ENCODE assay signal across 8 cellular contexts in the genomic region with DNA sequence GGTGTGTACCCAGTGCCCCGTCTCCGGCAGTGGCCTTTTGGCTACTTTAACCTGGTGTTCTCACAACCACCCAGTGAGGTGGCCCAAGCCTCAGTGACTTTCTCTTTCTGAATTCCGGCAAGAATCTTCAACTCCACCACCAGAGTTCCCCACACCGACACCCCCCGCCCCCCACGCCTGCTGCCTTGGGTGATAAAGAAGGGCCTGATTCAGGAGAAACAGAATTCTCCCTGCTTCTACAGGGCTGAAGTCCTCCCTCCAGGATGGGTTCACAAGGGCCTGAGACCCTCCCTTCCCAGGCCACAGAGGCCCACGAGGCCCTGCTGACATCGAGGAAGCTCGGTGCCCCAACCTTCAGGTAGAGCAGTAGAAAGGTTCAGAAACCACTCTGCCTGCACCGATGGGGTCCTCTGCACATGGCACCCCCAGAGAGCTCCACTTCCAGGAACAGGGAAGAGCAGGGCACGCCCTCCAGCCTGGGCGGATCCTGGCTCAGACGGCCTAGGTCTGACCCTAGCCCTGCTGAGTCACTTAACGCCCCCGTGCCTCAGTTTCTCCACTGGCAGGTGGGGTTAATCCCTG. TPM values are rescaled to one million over a fixed set of nuclear protein-coding genes. Genes with fewer than 3 reads are reported as not detected.
A peak's percentile ranks its signal among the peaks of the same experiment; 100 is the strongest.
DNase-seq lines count a peak whose midpoint lies in the region; TF ChIP-seq lines count a peak whose summit lies in the region.

No MANE protein-coding gene starts in this region.

- no peaks in the 10 kb centered on the region for H3F3A ChIP-seq in smooth muscle cell (ENCODE audit: low read depth)

- H3K79me2 ChIP-seq in smooth muscle cell (ENCODE audit: low read depth) = peaks cover 3% of the 10 kb centered on the region

- peaks cover 27% of the 10 kb centered on the region for H4K20me1 ChIP-seq in smooth muscle cell (ENCODE audit: low read depth)

- no peak overlapping the region for H2AFZ ChIP-seq in smooth muscle cell (ENCODE audit: low read depth)

- peak overlapping the region; percentile 98 for H3K4me2 ChIP-seq in smooth muscle cell

- H3K9ac ChIP-seq in SK-N-MC (ENCODE audit: insufficient read length) (peak overlapping the region; percentile 85), smooth muscle cell (ENCODE audit: low read depth) (peak overlapping the region; percentile 77)

- TF ChIP-seq CTCF in fibroblast of the aortic adventitia (IDR thresholded peaks at IDR 0.05; ENCODE audit: insufficient read depth, low read length) (no peak), smooth muscle cell (IDR thresholded peaks at IDR 0.05; ENCODE audit: borderline replicate concordance, insufficient read depth, poor library complexity, severe bottlenecking) (no peak)

- peaks cover 15% of the 10 kb centered on the region for H3K4me1 ChIP-seq in smooth muscle cell (ENCODE audit: low read depth)

- H3K9me3 ChIP-seq in SK-N-MC (ENCODE audit: low read depth, low read length) = no peaks in the 10 kb centered on the region
- H3K9me3 ChIP-seq in smooth muscle cell (replicated peaks; ENCODE audit: low read depth) = no peaks in the 10 kb centered on the region

- DNase-seq in NCI-H2196 (lab: John Stamatoyannopoulos, UW; ENCODE audit: unreplicated experiment) (peak; percentile 37), NCI-H2196 treated with DMSO at 0.1 percent for 48 hours (lab: John Stamatoyannopoulos, UW; ENCODE audit: unreplicated experiment) (no peak), SK-N-MC (ENCODE audit: low read depth, low spot score) (no peak), fibroblast of the aortic adventitia (ENCODE audit: low read depth) (no peak), smooth muscle cell (lab: John Stamatoyannopoulos, UW; ENCODE audit: unreplicated experiment) (no peak), hepatic stellate cell (ENCODE audit: low spot score) (no peak), mesenteric fat pad (ENCODE audit: low spot score) (no peak), HCEC 1CT (no peak)

- no peaks in the 10 kb centered on the region for H3K36me3 ChIP-seq in SK-N-MC (ENCODE audit: insufficient read depth, low read length)
- H3K36me3 ChIP-seq in smooth muscle cell (ENCODE audit: low read depth) = no peaks in the 10 kb centered on the region

- H3K27me3 ChIP-seq in smooth muscle cell (ENCODE audit: low read depth) = no peaks in the 10 kb centered on the region

- WGBS in smooth muscle cell (ENCODE audit: low lambda C conversion rate) = 48% methylated on average over 15 of the region's 15 CpGs

- H3K4me3 ChIP-seq in SK-N-MC (peak overlapping the region; percentile 98), fibroblast of the aortic adventitia (ENCODE audit: low read depth, low read length) (peak overlapping the region; percentile 86), smooth muscle cell (peak overlapping the region; percentile 87)

- no peak overlapping the region for H3K27ac ChIP-seq in SK-N-MC
- no peak overlapping the region for H3K27ac ChIP-seq in smooth muscle cell (ENCODE audit: low read depth)

RNA-seq across cellular contexts. Expression of a gene that starts 0.9 kb away (rescaled TPM):
- total RNA-seq in fibroblast of the aortic adventitia (ENCODE audit: low replicate concordance) (27.6 and 41.8 TPM in 2 replicates), smooth muscle cell (44.6 and 50.4 TPM in 2 replicates), mesenteric fat pad (47.0 TPM)
- 57.5 and 72.8 TPM in 2 replicates for polyA plus RNA-seq in smooth muscle cell

RNA-seq across cellular contexts. Expression of a gene that starts 1.3 kb away (rescaled TPM):
- total RNA-seq in fibroblast of the aortic adventitia (ENCODE audit: low replicate concordance) (15.5 and 22.0 TPM in 2 replicates), smooth muscle cell (7.0 and 9.6 TPM in 2 replicates), mesenteric fat pad (7.0 TPM)
- 7.4 and 13.5 TPM in 2 replicates for polyA plus RNA-seq in smooth muscle cell

RNA-seq across cellular contexts. Expression of a gene that starts 9.7 kb away (rescaled TPM):
- total RNA-seq in fibroblast of the aortic adventitia (ENCODE audit: low replicate concordance) (6.2 and 13.5 TPM in 2 replicates), smooth muscle cell (29.2 and 33.0 TPM in 2 replicates), mesenteric fat pad (15.5 TPM)
- 12.1 and 15.3 TPM in 2 replicates for polyA plus RNA-seq in smooth muscle cell

RNA-seq across cellular contexts. Expression of a gene that starts 15.7 kb away (rescaled TPM):
- total RNA-seq in fibroblast of the aortic adventitia (ENCODE audit: low replicate concordance) = 29.3 and 101 TPM in 2 replicates
- total RNA-seq in smooth muscle cell = 34.9 and 46.4 TPM in 2 replicates
- 84.4 and 89.4 TPM in 2 replicates for polyA plus RNA-seq in smooth muscle cell
- total RNA-seq in mesenteric fat pad = 157 TPM

RNA-seq across cellular contexts. Expression of a gene that starts 29.8 kb away (rescaled TPM):
- total RNA-seq in fibroblast of the aortic adventitia (ENCODE audit: low replicate concordance) = 32.0 and 33.3 TPM in 2 replicates
- total RNA-seq in smooth muscle cell = 20.3 and 27.1 TPM in 2 replicates
- 54.9 and 58.8 TPM in 2 replicates for polyA plus RNA-seq in smooth muscle cell
- total RNA-seq in mesenteric fat pad = 46.1 TPM
